ENCODE assay signal across 17 cellular contexts in genomic region chr6:7183707-7184106, GRCh38.
"Had no signal": no experiment of that assay in that cellular context is flagged by ENCODE, and none has a peak within 500 bp of the region (broad histone marks: within the 10 kb centered on the region; RNA-seq: fewer than 3 reads in every experiment).

No MANE protein-coding gene starts in this region.

- H3K27ac Mint-ChIP-seq: activated CD4-positive, alpha-beta memory T cell treated with anti-CD3 and anti-CD28 coated beads, Interleukin-2, amount 10 ng/mL, durations not matched to agents 7 days and 5 days; nephron progenitor cell had no signal

- H3K4me3 Mint-ChIP-seq: activated CD4-positive, alpha-beta memory T cell treated with anti-CD3 and anti-CD28 coated beads, Interleukin-2, amount 10 ng/mL, durations not matched to agents 7 days and 5 days; effector memory CD8-positive, alpha-beta T cell; nephron progenitor cell had no signal

- H3K4me3 ChIP-seq: esophagus muscularis mucosa, left lung, psoas muscle, suprapubic skin had no signal

- H3K9me3 Mint-ChIP-seq: activated CD4-positive, alpha-beta memory T cell treated with anti-CD3 and anti-CD28 coated beads, Interleukin-2, amount 10 ng/mL, durations not matched to agents 7 days and 5 days; effector memory CD8-positive, alpha-beta T cell; nephron progenitor cell had no signal

- DNase-seq: activated CD4-positive, alpha-beta memory T cell treated with anti-CD3 and anti-CD28 coated beads, Interleukin-2, amount 10 ng/mL, durations not matched to agents 7 days and 5 days; activated CD8-positive, alpha-beta memory T cell treated with anti-CD3 and anti-CD28 coated beads, Interleukin-2, amount 50 U/mL, for 4 hours; activated naive CD4-positive, alpha-beta T cell treated with Interleukin-2 at 50 U/mL for 16 hours; caudate nucleus; cortex of kidney; effector memory CD8-positive, alpha-beta T cell; foreskin fibroblast; left lung; mesenchymal stem cell; nephron progenitor cell; psoas muscle; stimulated activated naive CD4-positive, alpha-beta T cell treated with Interleukin-2 at 50 U/mL for 16 hours; T1000 had no signal

- H3K4me1 ChIP-seq: psoas muscle, suprapubic skin had no signal

- H3K4me1 Mint-ChIP-seq: nephron progenitor cell had no signal

- ATAC-seq: effector memory CD8-positive, alpha-beta T cell; left lung; sciatic nerve had no signal

- H3K27me3 ChIP-seq: esophagus muscularis mucosa, left lung, suprapubic skin had no signal

- H3K27me3 Mint-ChIP-seq: activated CD4-positive, alpha-beta memory T cell treated with anti-CD3 and anti-CD28 coated beads, Interleukin-2, amount 10 ng/mL, durations not matched to agents 7 days and 5 days; effector memory CD8-positive, alpha-beta T cell had no signal

- H3K9me3 ChIP-seq: esophagus muscularis mucosa, left lung, psoas muscle, suprapubic skin had no signal

- FAIRE-seq: astrocyte had no signal

- H3K27ac ChIP-seq: esophagus muscularis mucosa, left lung, psoas muscle, suprapubic skin had no signal
